In genomic region chr6:40395066-40395697, GRCh38 we compare ENCODE assay signal across 16 cellular contexts.
DNase-seq lines count a peak whose midpoint lies in the region; ATAC-seq and TF ChIP-seq lines count a peak whose summit lies in the region.
"Had no signal": no experiment of that assay in that cellular context is flagged by ENCODE, and none has a peak within 500 bp of the region (broad histone marks: within the 10 kb centered on the region; RNA-seq: fewer than 3 reads in every experiment).

No MANE protein-coding gene starts in this region.

- peak overlapping the region; percentile 22 for H3K4me3 Mint-ChIP-seq in natural killer cell
- H3K4me3 Mint-ChIP-seq in natural killer cell treated with Interleukin-12 subunit alpha and Interleukin-12 subunit beta and Interleukin-15 and Interleukin-18, amount 100 ng/mL, for 72 hours: no peak overlapping the region
- H3K4me3 Mint-ChIP-seq: activated CD8-positive, alpha-beta T cell treated with anti-CD3 and anti-CD28 coated beads for 36 hours; activated naive CD4-positive, alpha-beta T cell treated with anti-CD3 and anti-CD28 coated beads, Interleukin-2, amount 50 U/mL, for 24 hours had no signal

- no peak overlapping the region for H3K27ac ChIP-seq in coronary artery
- H3K27ac ChIP-seq: BLaER1 treated with 17β-estradiol and CSF1 and Interleukin-3, amounts not matched to agents 10 nM and 100 nM had no signal

- peaks cover 7 to 33% of the 10 kb centered on the region in 2 donors for H3K4me1 Mint-ChIP-seq in natural killer cell
- H3K4me1 Mint-ChIP-seq in natural killer cell treated with Interleukin-12 subunit alpha and Interleukin-12 subunit beta and Interleukin-15 and Interleukin-18, amount 100 ng/mL, for 72 hours (ENCODE audit: low read depth in 2 of 2): peaks cover 14 to 15% of the 10 kb centered on the region in 2 donors

- ATAC-seq in natural killer cell (no peak), HG02763 (IDR thresholded peaks at IDR 0.05; ENCODE audit: unreplicated experiment) (no peak), GM21381 (IDR thresholded peaks at IDR 0.05; ENCODE audit: unreplicated experiment) (no peak)
- no peak for ATAC-seq in natural killer cell treated with Interleukin-12 subunit alpha and Interleukin-12 subunit beta and Interleukin-15 and Interleukin-18, amount 100 ng/mL, for 72 hours
- ATAC-seq: activated CD8-positive, alpha-beta T cell treated with anti-CD3 and anti-CD28 coated beads for 36 hours had no signal

- TF ChIP-seq CTCF in natural killer cell (IDR thresholded peaks at IDR 0.05): no peak
- no peak for TF ChIP-seq CTCF in coronary artery (IDR thresholded peaks at IDR 0.05)

- H3K4me3 ChIP-seq in coronary artery: no peak overlapping the region
- H3K4me3 ChIP-seq: BLaER1 treated with 17β-estradiol and CSF1 and Interleukin-3, amounts not matched to agents 10 nM and 100 nM had no signal

- DNase-seq in natural killer cell (no peak), NCI-H345 (lab: John Stamatoyannopoulos, UW) (peak; percentile 90), coronary artery (ENCODE audit: low spot score) (peak; percentile 45), AG08396 (ENCODE audit: low spot score) (no peak)
- no peak for DNase-seq in natural killer cell treated with Interleukin-12 subunit alpha and Interleukin-12 subunit beta and Interleukin-15 and Interleukin-18, amount 100 ng/mL, for 72 hours (ENCODE audit: low spot score)
- no peak for DNase-seq in stimulated activated CD4-positive, alpha-beta T cell treated with anti-CD3 and anti-CD28 coated beads, Interleukin-15, amount 100 ng/mL, for 24 hours
- DNase-seq: activated CD8-positive, alpha-beta T cell treated with anti-CD3 and anti-CD28 coated beads for 36 hours; NCI-H1694 treated with DMSO at 0.1 percent for 48 hours; RPMI8226; stimulated activated CD4-positive, alpha-beta T cell treated with anti-CD3 and anti-CD28 coated beads, Interleukin-4, amount 100 ng/mL, for 4 hours; stimulated activated naive CD4-positive, alpha-beta T cell treated with Interleukin-2 at 50 U/mL for 16 hours; T1000 had no signal

- peaks cover 0 to 3% of the 10 kb centered on the region in 2 donors for H3K27me3 Mint-ChIP-seq in natural killer cell (ENCODE audit: low read depth in 2 of 2)
- no peaks in the 10 kb centered on the region for H3K27me3 Mint-ChIP-seq in natural killer cell treated with Interleukin-12 subunit alpha and Interleukin-12 subunit beta and Interleukin-15 and Interleukin-18, amount 100 ng/mL, for 72 hours
- H3K27me3 Mint-ChIP-seq: activated CD8-positive, alpha-beta T cell treated with anti-CD3 and anti-CD28 coated beads for 36 hours; activated naive CD4-positive, alpha-beta T cell treated with anti-CD3 and anti-CD28 coated beads, Interleukin-2, amount 50 U/mL, for 24 hours had no signal

- no peaks in the 10 kb centered on the region for H3K9me3 Mint-ChIP-seq in natural killer cell
- H3K9me3 Mint-ChIP-seq in natural killer cell treated with Interleukin-12 subunit alpha and Interleukin-12 subunit beta and Interleukin-15 and Interleukin-18, amount 100 ng/mL, for 72 hours: no peaks in the 10 kb centered on the region
- H3K9me3 Mint-ChIP-seq: activated CD8-positive, alpha-beta T cell treated with anti-CD3 and anti-CD28 coated beads for 36 hours; activated naive CD4-positive, alpha-beta T cell treated with anti-CD3 and anti-CD28 coated beads, Interleukin-2, amount 50 U/mL, for 24 hours had no signal

- H3K36me3 Mint-ChIP-seq in natural killer cell: no peaks in the 10 kb centered on the region
- no peaks in the 10 kb centered on the region for H3K36me3 Mint-ChIP-seq in natural killer cell treated with Interleukin-12 subunit alpha and Interleukin-12 subunit beta and Interleukin-15 and Interleukin-18, amount 100 ng/mL, for 72 hours

- intact Hi-C loops in natural killer cell (cut with micrococcal nuclease): no loop called here

- peak overlapping the region in 1 of 2 donors; percentile 33 for H3K27ac Mint-ChIP-seq in natural killer cell
- H3K27ac Mint-ChIP-seq in natural killer cell treated with Interleukin-12 subunit alpha and Interleukin-12 subunit beta and Interleukin-15 and Interleukin-18, amount 100 ng/mL, for 72 hours: no peak overlapping the region
- H3K27ac Mint-ChIP-seq: activated CD8-positive, alpha-beta T cell treated with anti-CD3 and anti-CD28 coated beads for 36 hours had no signal

Comparison
In these comparisons a context has a peak if more than half of its experiments do, and no peak if none do; other contexts are left out.
1. DNase-seq: peak in NCI-H345 (single experiment) and coronary artery (single experiment); none in natural killer cell (single experiment), natural killer cell treated with Interleukin-12 subunit alpha and Interleukin-12 subunit beta and Interleukin-15 and Interleukin-18, amount 100 ng/mL, for 72 hours (single experiment), AG08396 (single experiment) and stimulated activated CD4-positive, alpha-beta T cell treated with anti-CD3 and anti-CD28 coated beads, Interleukin-15, amount 100 ng/mL, for 24 hours (single experiment).